In genomic region chr11:70156291-70157037, GRCh38 we compare ENCODE assay signal across 17 cellular contexts. TPM values are rescaled to one million over a fixed set of nuclear protein-coding genes. Genes with fewer than 3 reads are reported as not detected.
A peak's percentile ranks its signal among the peaks of the same experiment; 100 is the strongest.
DNase-seq lines count a peak whose midpoint lies in the region; ATAC-seq, FAIRE-seq and TF ChIP-seq lines count a peak whose summit lies in the region.
"Had no signal": no experiment of that assay in that cellular context is flagged by ENCODE, and none has a peak within 500 bp of the region (broad histone marks: within the 10 kb centered on the region; RNA-seq: fewer than 3 reads in every experiment).

No MANE protein-coding gene starts in this region.

- FAIRE-seq in HTR-8/SVneo (lab: Jason Lieb, UNC) = peak; percentile 48
- FAIRE-seq: A549, HepG2 had no signal

- 4% methylated on average over 18 of the region's 18 CpGs for WGBS in mammary epithelial cell (ENCODE audit: low coverage, missing lambda C conversion rate)
- 69% methylated on average over 18 of the region's 18 CpGs for WGBS in suprapubic skin

- no peak for TF ChIP-seq POLR2A in suprapubic skin (IDR thresholded peaks at IDR 0.05)

- peak overlapping the region; percentile 58 for H3K4me2 ChIP-seq in mammary epithelial cell (ENCODE audit: insufficient read depth, low read depth, low read length)
- H3K4me2 ChIP-seq: A549, GM23338 had no signal

- ATAC-seq in foreskin keratinocyte (peak; percentile 22), SK-N-SH treated with all-trans-retinoic acid at 6 μM for 48 hours (no peak), HG02610 (IDR thresholded peaks at IDR 0.05; ENCODE audit: unreplicated experiment) (no peak), GM18858 (IDR thresholded peaks at IDR 0.05; ENCODE audit: unreplicated experiment) (no peak)
- ATAC-seq: A549, GM23338, HepG2 had no signal

- DNase-seq in HTR-8/SVneo (ENCODE audit: insufficient read length, low spot score) (no peak), mammary epithelial cell (peak; percentile 93), foreskin keratinocyte (peak; percentile 84 to 88), suprapubic skin (ENCODE audit: low spot score in 2 of 2) (no peak), posterior cingulate gyrus (no peak)
- DNase-seq: BE2C; Caco-2; CD8-positive, alpha-beta memory T cell; DND-41; GDM1; H7 had no signal

- H3K36me3 ChIP-seq in mammary epithelial cell (ENCODE audit: insufficient read depth, low read length) (peaks cover 5% of the 10 kb centered on the region), suprapubic skin (peaks cover 6% of the 10 kb centered on the region)
- H3K36me3 ChIP-seq: BE2C had no signal

- H3K27ac ChIP-seq in mammary epithelial cell (ENCODE audit: insufficient read depth, low read depth, low read length) (peak overlapping the region; percentile 83), foreskin keratinocyte (peak overlapping the region; percentile 83), suprapubic skin (peak overlapping the region; percentile 63)
- H3K27ac ChIP-seq: A549 had no signal

- H3K4me3 ChIP-seq in mammary epithelial cell (replicated peaks in 1 of 3; ENCODE audit: insufficient read depth in 1 of 3, low read depth in 2 of 3, low read length in 3 of 3) (no peak overlapping the region), suprapubic skin (no peak overlapping the region)
- H3K4me3 ChIP-seq: A549, GM23338 had no signal

- TF ChIP-seq CTCF in mammary epithelial cell (conservative IDR thresholded peaks at IDR 0.05 in 1 of 2, IDR thresholded peaks at IDR 0.05 in 1 of 2; ENCODE audit: extremely low read depth in 1 of 2, insufficient read depth in 1 of 2, low read depth in 1 of 2, low read length in 2 of 2) (no peak), foreskin keratinocyte (conservative IDR thresholded peaks at IDR 0.05) (no peak), suprapubic skin (IDR thresholded peaks at IDR 0.05) (no peak)

- TSS peak; percentile 26 for BruUV-seq in mammary epithelial cell (replicated peaks; lab: Mats Ljungman, UMichigan)

- H3K9me3 ChIP-seq in mammary epithelial cell (replicated peaks; ENCODE audit: insufficient read depth, low read length) = no peaks in the 10 kb centered on the region
- H3K9me3 ChIP-seq in suprapubic skin = no peaks in the 10 kb centered on the region
- H3K9me3 ChIP-seq: A549, BE2C, Caco-2 had no signal

- dilution Hi-C loops in mammary epithelial cell (cut with HindIII; ENCODE audit: low sequenced_read_pairs) = no loop called here

- H2AFZ ChIP-seq in mammary epithelial cell (ENCODE audit: low read depth, low read length) = peak overlapping the region; percentile 7
- H2AFZ ChIP-seq: GM23338 had no signal

- CTCF ChIA-PET in mammary epithelial cell (lab: Charles Lee; ENCODE audit: low non-redundant PET) = interaction anchor here (0.6 kb wide), 1 partner anchor 632 kb away, joined by 3 read pairs; no protein-coding TSS in a partner anchor

- intact Hi-C loops in mammary epithelial cell (cut with micrococcal nuclease) (loop anchor here (1.0 kb wide), 1 partner anchor 16 kb away; no protein-coding TSS in a partner anchor), posterior cingulate gyrus (cut with DNase I) (no loop called here)

- no peak for TF ChIP-seq EP300 in suprapubic skin (IDR thresholded peaks at IDR 0.05)

- H3K79me2 ChIP-seq in mammary epithelial cell (ENCODE audit: insufficient read depth, low read length) = no peaks in the 10 kb centered on the region

- H3K27me3 ChIP-seq in mammary epithelial cell (ENCODE audit: insufficient read depth, low read length) = no peaks in the 10 kb centered on the region
- no peaks in the 10 kb centered on the region for H3K27me3 ChIP-seq in foreskin keratinocyte
- H3K27me3 ChIP-seq in suprapubic skin = no peaks in the 10 kb centered on the region
- H3K27me3 ChIP-seq: BE2C had no signal

- H4K20me1 ChIP-seq in mammary epithelial cell (ENCODE audit: insufficient read depth, low read length) = no peaks in the 10 kb centered on the region

- peak overlapping the region; percentile 56 for H3K9ac ChIP-seq in mammary epithelial cell (ENCODE audit: insufficient read depth, low read length)

- in situ Hi-C loops in mammary epithelial cell (cut with MboI; ENCODE audit: low sequenced_read_pairs in 2 of 2) = no loop called here

- peaks cover 59% of the 10 kb centered on the region for H3K4me1 ChIP-seq in mammary epithelial cell (ENCODE audit: insufficient read depth, low read length)
- H3K4me1 ChIP-seq in foreskin keratinocyte = peaks cover 28% of the 10 kb centered on the region
- peaks cover 46% of the 10 kb centered on the region for H3K4me1 ChIP-seq in suprapubic skin
- H3K4me1 ChIP-seq: BE2C, Caco-2 had no signal

TF ChIP-seq in SK-N-SH treated with all-trans-retinoic acid at 6 μM for 48 hours, 23 proteins besides CTCF, POLR2A, EP300 and RAD21:
- no peak for TF ChIP-seq BACH2 (CRISPR knock-in tag; IDR thresholded peaks at IDR 0.05; ENCODE audit: borderline replicate concordance)
- TF ChIP-seq ZNF565 (CRISPR knock-in tag; conservative IDR thresholded peaks at IDR 0.05; ENCODE audit: low read depth) = no peak
- TF ChIP-seq PPARA (CRISPR knock-in tag; IDR thresholded peaks at IDR 0.05; ENCODE audit: borderline replicate concordance) = no peak
- no peak for TF ChIP-seq ARNTL (CRISPR knock-in tag; IDR thresholded peaks at IDR 0.05; ENCODE audit: borderline replicate concordance, low read depth)
- no peak for TF ChIP-seq ZNF70 (CRISPR knock-in tag; IDR thresholded peaks at IDR 0.05)
- TF ChIP-seq, protein P1, sequence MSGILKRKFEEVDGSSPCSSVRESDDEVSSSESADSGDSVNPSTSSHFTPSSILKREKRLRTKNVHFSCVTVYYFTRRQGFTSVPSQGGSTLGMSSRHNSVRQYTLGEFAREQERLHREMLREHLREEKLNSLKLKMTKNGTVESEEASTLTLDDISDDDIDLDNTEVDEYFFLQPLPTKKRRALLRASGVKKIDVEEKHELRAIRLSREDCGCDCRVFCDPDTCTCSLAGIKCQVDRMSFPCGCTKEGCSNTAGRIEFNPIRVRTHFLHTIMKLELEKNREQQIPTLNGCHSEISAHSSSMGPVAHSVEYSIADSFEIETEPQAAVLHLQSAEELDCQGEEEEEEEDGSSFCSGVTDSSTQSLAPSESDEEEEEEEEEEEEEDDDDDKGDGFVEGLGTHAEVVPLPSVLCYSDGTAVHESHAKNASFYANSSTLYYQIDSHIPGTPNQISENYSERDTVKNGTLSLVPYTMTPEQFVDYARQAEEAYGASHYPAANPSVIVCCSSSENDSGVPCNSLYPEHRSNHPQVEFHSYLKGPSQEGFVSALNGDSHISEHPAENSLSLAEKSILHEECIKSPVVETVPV (CRISPR knock-in tag; IDR thresholded peaks at IDR 0.05) = no peak
- TF ChIP-seq PATZ1 (CRISPR knock-in tag; IDR thresholded peaks at IDR 0.05; ENCODE audit: borderline replicate concordance) = no peak
- no peak for TF ChIP-seq SNAI2 (CRISPR knock-in tag; IDR thresholded peaks at IDR 0.05)

RNA-seq across cellular contexts. Expression of gene FADD, which starts 46.6 kb away (rescaled TPM):
- 10 to 100 TPM; 31.8 to 45.0 TPM for total RNA-seq in mammary epithelial cell
- 49.6 TPM for polyA plus RNA-seq in mammary epithelial cell
- 55.4 TPM for polyA minus RNA-seq in mammary epithelial cell
- total RNA-seq in foreskin keratinocyte = 46.6 and 48.7 TPM in 2 replicates
- polyA plus RNA-seq in foreskin keratinocyte = 47.7 and 52.2 TPM in 2 replicates
- total RNA-seq in suprapubic skin = 10 to 100 TPM; 12.3 to 29.3 (median 18.1) TPM

Comparison
In these comparisons a context has a peak if more than half of its experiments do, and no peak if none do; other contexts are left out.
1. DNase-seq: peak in mammary epithelial cell (single experiment) and foreskin keratinocyte (2 of 2); none in HTR-8/SVneo (single experiment), suprapubic skin (0 of 2) and posterior cingulate gyrus (0 of 10).
2. Peak in every context shown above with its lines, with median percentiles within 50 percentile points of each other: H3K27ac ChIP-seq.